In genomic region chr7:99505324-99505662, GRCh38 we compare ENCODE assay signal across 8 cellular contexts. TPM values are rescaled to one million over a fixed set of nuclear protein-coding genes. Genes with fewer than 3 reads are reported as not detected.
A peak's percentile ranks its signal among the peaks of the same experiment; 100 is the strongest.
DNase-seq lines count a peak whose midpoint lies in the region; ATAC-seq and TF ChIP-seq lines count a peak whose summit lies in the region.

No MANE protein-coding gene starts in this region.

- CTCF ChIA-PET in BJ (lab: Yijun Ruan, JAX) = interaction anchor here (1.2 kb wide), 1 partner anchor 75 kb away, joined by 3 read pairs; no protein-coding TSS in a partner anchor

- intact Hi-C loops in transverse colon (cut with DNase I; ENCODE audit: low total_unique reads) = no loop called here

- H3K27me3 ChIP-seq in BJ (ENCODE audit: control insufficient read depth, insufficient read depth, low read length) (no peaks in the 10 kb centered on the region), layer of hippocampus (ENCODE audit: control insufficient read depth, insufficient read depth, low read length) (no peaks in the 10 kb centered on the region), transverse colon (no peaks in the 10 kb centered on the region)

- H3K4me3 ChIP-seq in BJ (ENCODE audit: low read depth, low read length) (peak overlapping the region; percentile 80), transverse colon (peak overlapping the region; percentile 59 to 88 (median 78))

- in situ Hi-C loops in transverse colon (cut with MboI; ENCODE audit: low pct_ligation_motif_present in 1 of 4, low pct_unique_long_range_greater_than_20kb in 1 of 4, low sequenced_read_pairs in 3 of 4) = loop anchor here in 1 of 4 donors (10.0 kb wide), 1 partner anchor 50 kb away; the partner anchor contains the start of genes FAM200A and ZNF655
- in situ Hi-C loops in KBM-7 (cut with MboI; ENCODE audit: low pct_unique_long_range_greater_than_20kb, low sequenced_read_pairs) = no loop called here

- TF ChIP-seq CTCF in BJ (IDR thresholded peaks at IDR 0.05; ENCODE audit: insufficient read depth, low read depth, low read length) (no peak), HFFc6 (IDR thresholded peaks at IDR 0.05) (no peak), transverse colon (IDR thresholded peaks at IDR 0.05) (no peak)

- H3K9me3 ChIP-seq in transverse colon = no peaks in the 10 kb centered on the region

- H3K27me3 Mint-ChIP-seq in HFFc6 (ENCODE audit: insufficient read depth) = peaks cover 1% of the 10 kb centered on the region; the same call in 1 of the 2 replicates
- no peaks in the 10 kb centered on the region for H3K27me3 Mint-ChIP-seq in activated naive CD8-positive, alpha-beta T cell treated with anti-CD3 and anti-CD28 coated beads for 36 hours

- H3K4me3 Mint-ChIP-seq in HFFc6 = peak overlapping the region; percentile 96
- peak overlapping the region; percentile 90 for H3K4me3 Mint-ChIP-seq in activated naive CD8-positive, alpha-beta T cell treated with anti-CD3 and anti-CD28 coated beads for 36 hours

- H3K36me3 Mint-ChIP-seq in HFFc6 (ENCODE audit: low read depth) = peaks cover 28% of the 10 kb centered on the region
- peaks cover 17% of the 10 kb centered on the region for H3K36me3 Mint-ChIP-seq in activated naive CD8-positive, alpha-beta T cell treated with anti-CD3 and anti-CD28 coated beads for 36 hours

- no peak for TF ChIP-seq EP300 in transverse colon (IDR thresholded peaks at IDR 0.05; ENCODE audit: low read depth)

- POLR2A ChIA-PET in BJ (lab: Charles Lee) = interaction anchor here (0.6 to 0.8 kb wide), 2 partner anchors 9 to 53 kb away, joined by 4 to 5 read pairs; no protein-coding TSS in a partner anchor

- peaks cover 29% of the 10 kb centered on the region for H3K4me1 Mint-ChIP-seq in HFFc6 (ENCODE audit: low read depth)
- H3K4me1 Mint-ChIP-seq in activated naive CD8-positive, alpha-beta T cell treated with anti-CD3 and anti-CD28 coated beads for 36 hours = peaks cover 27% of the 10 kb centered on the region

- TF ChIP-seq POLR2A in transverse colon (IDR thresholded peaks at IDR 0.05) = no peak

- 2 to 6% methylated on average over 3 to 11 of the region's 11 CpGs for WGBS in transverse colon (ENCODE audit: low coverage in 1 of 2), 2 donors

- no peaks in the 10 kb centered on the region; the same call in 1 of the 2 replicates for H3K36me3 ChIP-seq in BJ (ENCODE audit: control insufficient read depth, insufficient read depth, low read length)
- peaks cover 0 to 4% (median 0%) of the 10 kb centered on the region in 4 donors for H3K36me3 ChIP-seq in transverse colon

- peaks cover 8% of the 10 kb centered on the region for H3K9me3 Mint-ChIP-seq in HFFc6
- H3K9me3 Mint-ChIP-seq in activated naive CD8-positive, alpha-beta T cell treated with anti-CD3 and anti-CD28 coated beads for 36 hours = peaks cover 5% of the 10 kb centered on the region

- H3K27ac ChIP-seq in layer of hippocampus (ENCODE audit: low read depth, low read length) (peak overlapping the region; percentile 98), transverse colon (peak overlapping the region; percentile 89 to 98 (median 90))

- no peak for ATAC-seq in HG02571 (IDR thresholded peaks at IDR 0.05; ENCODE audit: unreplicated experiment)

- H3K27ac Mint-ChIP-seq in HFFc6 = peak overlapping the region; percentile 96
- peak overlapping the region; percentile 92 for H3K27ac Mint-ChIP-seq in activated naive CD8-positive, alpha-beta T cell treated with anti-CD3 and anti-CD28 coated beads for 36 hours

- DNase-seq in BJ (ENCODE audit: low read depth) (no peak), HFFc6 (no peak), transverse colon (no peak), HuH-7.5 (ENCODE audit: low spot score) (no peak), KBM-7 (no peak)
- no peak for DNase-seq in activated naive CD8-positive, alpha-beta T cell treated with anti-CD3 and anti-CD28 coated beads for 36 hours

- H3K4me1 ChIP-seq in transverse colon = peaks cover 11 to 37% (median 29%) of the 10 kb centered on the region in 4 donors

RNA-seq across cellular contexts. Expression of gene ZKSCAN5, which starts 0.8 kb away (rescaled TPM):
- polyA plus RNA-seq in BJ (2011; rRNA removed) = 9.7 and 10.3 TPM in 2 replicates
- polyA minus RNA-seq in BJ (2011; rRNA and poly(A)+ RNA removed) = 9.3 and 14.2 TPM in 2 replicates
- total RNA-seq in HFFc6 (2021; fragmentation: NEBNext Ultra II Directional; extraction: Animal tissue kit (Norgen Biotek cat#: 25700)) = 10 to 100 TPM in 5 of 6 experiments, 1 to 10 TPM in 1; 10.0 to 12.8 (median 11.3) TPM
- 1 to 10 TPM; 8.0 to 8.3 TPM for total RNA-seq in activated naive CD8-positive, alpha-beta T cell treated with anti-CD3 and anti-CD28 coated beads for 36 hours
- 1 to 10 TPM; 4.5 to 8.7 (median 5.9) TPM for total RNA-seq in transverse colon

RNA-seq across cellular contexts. Expression of gene ZNF394, which starts 5.2 kb away (rescaled TPM):
- 12.3 and 12.5 TPM in 2 replicates for polyA plus RNA-seq in BJ (2011; rRNA removed)
- 11.2 and 12.8 TPM in 2 replicates for polyA minus RNA-seq in BJ (2011; rRNA and poly(A)+ RNA removed)
- total RNA-seq in HFFc6 (2021; fragmentation: NEBNext Ultra II Directional; extraction: Animal tissue kit (Norgen Biotek cat#: 25700)) = 10 to 100 TPM; 12.7 to 15.1 (median 14.4) TPM
- 10 to 100 TPM; 26.1 to 27.5 TPM for total RNA-seq in activated naive CD8-positive, alpha-beta T cell treated with anti-CD3 and anti-CD28 coated beads for 36 hours
- 10 to 100 TPM; 24.5 to 48.7 (median 38.5) TPM for total RNA-seq in transverse colon

RNA-seq across cellular contexts. Expression of gene ZNF789, which starts 32.6 kb away (rescaled TPM):
- 8.2 and 11.4 TPM in 2 replicates for polyA plus RNA-seq in BJ (2011; rRNA removed)
- polyA minus RNA-seq in BJ (2011; rRNA and poly(A)+ RNA removed) = 4.4 and 7.2 TPM in 2 replicates
- total RNA-seq in HFFc6 (2021; fragmentation: NEBNext Ultra II Directional; extraction: Animal tissue kit (Norgen Biotek cat#: 25700)) = 1 to 10 TPM; 5.2 to 6.4 (median 5.6) TPM
- total RNA-seq in activated naive CD8-positive, alpha-beta T cell treated with anti-CD3 and anti-CD28 coated beads for 36 hours = 10 to 100 TPM; 12.6 to 14.8 TPM
- 10 to 100 TPM; 17.2 to 30.7 (median 20.1) TPM for total RNA-seq in transverse colon

RNA-seq across cellular contexts. Expression of gene ATP5MF, which starts 39.3 kb away (rescaled TPM):
- 381 and 619 TPM in 2 replicates for polyA plus RNA-seq in BJ (2011; rRNA removed)
- 59.1 and 76.7 TPM in 2 replicates for polyA minus RNA-seq in BJ (2011; rRNA and poly(A)+ RNA removed)
- total RNA-seq in HFFc6 (2021; fragmentation: NEBNext Ultra II Directional; extraction: Animal tissue kit (Norgen Biotek cat#: 25700)) = 100 to 1,000 TPM; 388 to 466 (median 440) TPM
- 100 to 1,000 TPM; 457 to 476 TPM for total RNA-seq in activated naive CD8-positive, alpha-beta T cell treated with anti-CD3 and anti-CD28 coated beads for 36 hours
- total RNA-seq in transverse colon = 1,000 to 10,000 TPM in 1 of 4 donors, 100 to 1,000 TPM in 2, 10 to 100 TPM in 1; 61.3 to 1,017 (median 295) TPM

RNA-seq across cellular contexts. Expression of gene FAM200A, which starts 46.6 kb away (rescaled TPM):
- 3.8 and 5.9 TPM in 2 replicates for polyA plus RNA-seq in BJ (2011; rRNA removed)
- polyA minus RNA-seq in BJ (2011; rRNA and poly(A)+ RNA removed) = 2.0 and 2.8 TPM in 2 replicates
- 1 to 10 TPM; 3.6 to 5.5 (median 5.3) TPM for total RNA-seq in HFFc6 (2021; fragmentation: NEBNext Ultra II Directional; extraction: Animal tissue kit (Norgen Biotek cat#: 25700))
- total RNA-seq in activated naive CD8-positive, alpha-beta T cell treated with anti-CD3 and anti-CD28 coated beads for 36 hours = 1 to 10 TPM; 5.6 to 6.0 TPM
- total RNA-seq in transverse colon = 1 to 10 TPM in 2 of 4 donors, under 1 TPM in 1, not detected in 1; 0.40 to 4.2 (median 4.1) TPM
